ENCODE assay signal across 8 cellular contexts in genomic region chrX:11111038-11111851, GRCh38. TPM values are rescaled to one million over a fixed set of nuclear protein-coding genes. Genes with fewer than 3 reads are reported as not detected.
DNase-seq lines count a peak whose midpoint lies in the region; ATAC-seq, FAIRE-seq and TF ChIP-seq lines count a peak whose summit lies in the region.

Gene HCCS (plus strand): TSS chrX:11111332. CDS start chrX:11112061, 729 bp downstream.

- H3K9me3 ChIP-seq in OCI-LY1 (ENCODE audit: low read length): no peaks in the 10 kb centered on the region

- TF ChIP-seq CTCF in D721Med (IDR thresholded peaks at IDR 0.05; ENCODE audit: insufficient read depth, missing control alignments) (no peak), OCI-LY1 (IDR thresholded peaks at IDR 0.05; ENCODE audit: low read length) (no peak)

- no peaks in the 10 kb centered on the region for H3K9me2 ChIP-seq in OCI-LY1 (ENCODE audit: low read depth, low read length)

- H3K79me2 ChIP-seq in OCI-LY1 (ENCODE audit: insufficient read depth, low read length): no peaks in the 10 kb centered on the region

- DNase-seq in D721Med (ENCODE audit: insufficient read length, low spot score): peak; percentile 22
- DNase-seq in HUDEP-2 (lab: John Stamatoyannopoulos, UW; ENCODE audit: unreplicated experiment in 76 of 76): peak in 75 of 76 experiments; percentile 1 to 82 (median 63)
- peak; percentile 80 for DNase-seq in activated CD8-positive, alpha-beta memory T cell treated with anti-CD3 and anti-CD28 coated beads, Interleukin-2, amount 50 U/mL, for 4 hours
- DNase-seq in midbrain (lab: John Stamatoyannopoulos, UW): peak; percentile 83
- DNase-seq in stimulated activated CD8-positive, alpha-beta memory T cell treated with anti-CD3 and anti-CD28 coated beads, Interleukin-2, amount 100 ng/mL, for 1 hour (ENCODE audit: low read depth in 2 of 2): peak; percentile 61 to 68

- H2AFZ ChIP-seq in OCI-LY1 (ENCODE audit: low read length): peak within 1 kb of the TSS; percentile 79; the same call in 1 of the 2 replicates

- peak within 1 kb of the TSS; percentile 53 for H3K27ac ChIP-seq in OCI-LY1 (ENCODE audit: low read depth, low read length, poor library complexity, severe bottlenecking)

- no peaks in the 10 kb centered on the region for H3K27me3 ChIP-seq in OCI-LY1 (ENCODE audit: insufficient read depth, low read length)

- H3K36me3 ChIP-seq in OCI-LY1 (ENCODE audit: insufficient read depth, low read length): peaks cover 25% of the 10 kb centered on the region

- peaks cover 27% of the 10 kb centered on the region for H3K4me1 ChIP-seq in OCI-LY1 (ENCODE audit: insufficient read depth, low read length, severe bottlenecking)

- H3K9ac ChIP-seq in OCI-LY1 (ENCODE audit: low read length): peak within 1 kb of the TSS; percentile 82

- peak within 1 kb of the TSS; percentile 68 for H3K4me2 ChIP-seq in OCI-LY1 (ENCODE audit: low read length)

- no peaks in the 10 kb centered on the region for H4K20me1 ChIP-seq in OCI-LY1 (ENCODE audit: insufficient read depth, low read length)

- peak; percentile 94 for ATAC-seq in GM21381 (IDR thresholded peaks at IDR 0.05; ENCODE audit: unreplicated experiment)

- H3F3A ChIP-seq in OCI-LY1 (ENCODE audit: insufficient read depth, low read length): no peaks in the 10 kb centered on the region

- in situ Hi-C loops in endometrial microvascular endothelial cells (cut with HindIII; ENCODE audit: inconsistent ontology term, low pct_unique_long_range_greater_than_20kb, low sequenced_read_pairs): no loop called here

- peak within 1 kb of the TSS; percentile 72 for H3K4me3 ChIP-seq in OCI-LY1 (ENCODE audit: low read depth, low read length, poor library complexity, severe bottlenecking)

- no peak for FAIRE-seq in D721Med (lab: Jason Lieb, UNC)

RNA-seq across cellular contexts. Expression of gene HCCS, which starts in this region (rescaled TPM):
- total RNA-seq in endometrial microvascular endothelial cells (ENCODE audit: inconsistent ontology term): 17.4 TPM

Comparison
In these comparisons a context has a peak if more than half of its experiments do, and no peak if none do; other contexts are left out.
1. Peak in every context shown above with its lines: DNase-seq, ATAC-seq, H3K4me3 ChIP-seq and H3K27ac ChIP-seq.
2. DNase-seq: peak in every context shown above with its lines; median percentile 83 in midbrain; 80 in activated CD8-positive, alpha-beta memory T cell treated with anti-CD3 and anti-CD28 coated beads, Interleukin-2, amount 50 U/mL, for 4 hours; 64 in stimulated activated CD8-positive, alpha-beta memory T cell treated with anti-CD3 and anti-CD28 coated beads, Interleukin-2, amount 100 ng/mL, for 1 hour; 63 in HUDEP-2; 22 in D721Med.